20 cellular contexts compared by ENCODE assay signal in the genomic region with DNA sequence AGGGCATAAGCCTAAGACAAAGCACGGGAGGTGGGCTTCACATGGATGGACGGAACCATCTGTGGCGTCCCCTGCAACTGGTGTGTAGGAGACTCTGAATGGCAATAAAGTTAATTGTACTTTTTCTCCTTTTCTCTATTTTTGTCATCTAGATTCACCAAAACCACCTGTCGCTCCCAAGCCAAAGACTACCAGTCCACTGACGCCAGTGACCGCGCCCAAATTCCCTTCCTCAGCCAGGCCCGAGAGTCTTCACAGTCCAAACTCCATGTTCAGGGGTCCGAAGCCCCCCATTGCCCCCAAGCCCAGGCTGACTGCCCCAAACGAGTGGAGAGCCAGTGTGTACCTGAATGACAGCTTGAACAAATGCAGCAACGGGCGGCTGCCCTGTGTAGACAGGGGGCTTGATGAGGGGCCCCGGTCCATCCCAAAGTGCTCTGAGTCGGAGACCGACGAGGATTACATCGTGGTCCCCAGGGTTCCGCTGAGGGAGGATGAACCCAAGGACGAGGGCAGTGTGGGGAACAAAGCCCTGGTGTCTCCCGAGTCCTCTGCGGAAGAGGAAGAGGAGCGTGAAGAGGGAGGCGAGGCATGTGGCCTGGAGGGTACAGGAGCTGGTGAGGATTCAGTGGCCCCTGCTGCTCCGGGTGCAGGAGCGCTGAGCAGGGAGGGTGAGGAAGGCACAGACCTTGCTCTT. TPM values are rescaled to one million over a fixed set of nuclear protein-coding genes. Genes with fewer than 3 reads are reported as not detected.
DNase-seq lines count a peak whose midpoint lies in the region; ATAC-seq and TF ChIP-seq lines count a peak whose summit lies in the region.
"Had no signal": no experiment of that assay in that cellular context is flagged by ENCODE, and none has a peak within 500 bp of the region (broad histone marks: within the 10 kb centered on the region; RNA-seq: fewer than 3 reads in every experiment).

A gene with protein sequence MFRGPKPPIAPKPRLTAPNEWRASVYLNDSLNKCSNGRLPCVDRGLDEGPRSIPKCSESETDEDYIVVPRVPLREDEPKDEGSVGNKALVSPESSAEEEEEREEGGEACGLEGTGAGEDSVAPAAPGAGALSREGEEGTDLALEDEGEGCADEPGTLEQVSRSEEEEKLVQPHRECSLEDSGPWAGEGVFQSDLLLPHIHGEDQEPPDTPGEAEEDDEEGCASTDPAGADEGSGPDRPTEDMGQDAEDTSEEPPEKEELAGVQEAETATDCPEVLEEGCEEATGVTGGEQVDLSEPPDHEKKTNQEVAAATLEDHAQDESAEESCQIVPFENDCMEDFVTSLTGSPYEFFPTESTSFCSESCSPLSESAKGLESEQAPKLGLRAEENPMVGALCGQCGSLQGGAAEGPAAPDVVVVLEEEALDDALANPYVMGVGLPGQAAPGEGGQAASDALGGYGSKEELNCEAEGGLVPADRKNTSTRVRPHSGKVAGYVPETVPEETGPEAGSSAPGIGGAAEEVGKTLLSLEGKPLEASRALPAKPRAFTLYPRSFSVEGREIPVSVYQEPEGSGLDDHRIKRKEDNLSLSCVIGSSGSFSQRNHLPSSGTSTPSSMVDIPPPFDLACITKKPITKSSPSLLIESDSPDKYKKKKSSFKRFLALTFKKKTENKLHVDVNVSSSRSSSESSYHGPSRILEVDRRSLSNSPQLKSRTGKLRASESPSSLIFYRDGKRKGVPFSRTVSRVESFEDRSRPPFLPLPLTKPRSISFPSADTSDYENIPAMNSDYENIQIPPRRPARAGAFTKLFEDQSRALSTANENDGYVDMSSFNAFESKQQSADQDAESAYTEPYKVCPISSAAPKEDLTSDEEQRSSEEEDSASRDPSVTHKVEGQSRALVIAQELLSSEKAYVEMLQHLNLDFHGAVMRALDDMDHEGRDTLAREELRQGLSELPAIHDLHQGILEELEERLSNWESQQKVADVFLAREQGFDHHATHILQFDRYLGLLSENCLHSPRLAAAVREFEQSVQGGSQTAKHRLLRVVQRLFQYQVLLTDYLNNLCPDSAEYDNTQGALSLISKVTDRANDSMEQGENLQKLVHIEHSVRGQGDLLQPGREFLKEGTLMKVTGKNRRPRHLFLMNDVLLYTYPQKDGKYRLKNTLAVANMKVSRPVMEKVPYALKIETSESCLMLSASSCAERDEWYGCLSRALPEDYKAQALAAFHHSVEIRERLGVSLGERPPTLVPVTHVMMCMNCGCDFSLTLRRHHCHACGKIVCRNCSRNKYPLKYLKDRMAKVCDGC (N-terminal part only) (plus strand): TSS at position 159 of the 697 bp plus-strand sequence. CDS start 110 bp downstream, at position 269.

- H3K9me3 ChIP-seq in endodermal cell (ENCODE audit: control insufficient read depth, low read length) = no peaks in the 10 kb centered on the region
- H3K9me3 ChIP-seq in ovary = no peaks in the 10 kb centered on the region
- H3K9me3 ChIP-seq: mucosa of descending colon, neutrophil, suprapubic skin had no signal

- H3K27ac Mint-ChIP-seq in endodermal cell = no peak within 1 kb of the TSS
- H3K27ac Mint-ChIP-seq: activated naive CD8-positive, alpha-beta T cell; brain had no signal

- no peak for TF ChIP-seq EP300 in ovary (IDR thresholded peaks at IDR 0.05)

- no peak within 1 kb of the TSS for H3K4me3 Mint-ChIP-seq in endodermal cell
- H3K4me3 Mint-ChIP-seq: activated naive CD8-positive, alpha-beta T cell; brain had no signal

- H3K36me3 ChIP-seq in endodermal cell (ENCODE audit: control insufficient read depth, insufficient read depth, low read length) (no peaks in the 10 kb centered on the region), ovary (no peaks in the 10 kb centered on the region), urinary bladder (ENCODE audit: insufficient read depth) (no peaks in the 10 kb centered on the region)
- H3K36me3 ChIP-seq: neutrophil had no signal

- peaks cover 12% of the 10 kb centered on the region for H3K27me3 ChIP-seq in endodermal cell (ENCODE audit: control insufficient read depth, insufficient read depth, low read length, poor library complexity, severe bottlenecking)
- no peaks in the 10 kb centered on the region for H3K27me3 ChIP-seq in ovary
- H3K27me3 ChIP-seq: suprapubic skin had no signal

- no peak within 1 kb of the TSS for H3K9ac ChIP-seq in endodermal cell (ENCODE audit: extremely low read depth, low read length, poor library complexity, severe bottlenecking)

- H3K9me3 Mint-ChIP-seq in endodermal cell = no peaks in the 10 kb centered on the region

- no peak for TF ChIP-seq CTCF in endodermal cell (conservative IDR thresholded peaks at IDR 0.05)
- TF ChIP-seq CTCF in ovary (IDR thresholded peaks at IDR 0.05) = no peak

- H3K36me3 Mint-ChIP-seq in endodermal cell (ENCODE audit: low read depth) = peaks cover 21% of the 10 kb centered on the region
- H3K36me3 Mint-ChIP-seq: activated naive CD8-positive, alpha-beta T cell; brain had no signal

- H3K27ac ChIP-seq in endodermal cell (ENCODE audit: low read depth, low read length) (no peak within 1 kb of the TSS), ovary (no peak within 1 kb of the TSS), urinary bladder (ENCODE audit: low read depth) (no peak within 1 kb of the TSS)
- H3K27ac ChIP-seq: neutrophil, suprapubic skin had no signal

- no peak within 1 kb of the TSS for H3K4me3 ChIP-seq in endodermal cell (ENCODE audit: low read length)
- no peak within 1 kb of the TSS for H3K4me3 ChIP-seq in ovary
- no peak within 1 kb of the TSS for H3K4me3 ChIP-seq in urinary bladder (ENCODE audit: low read depth, low read length)
- H3K4me3 ChIP-seq: mucosa of descending colon, suprapubic skin had no signal

- TF ChIP-seq POLR2A in ovary (IDR thresholded peaks at IDR 0.05) = no peak

- H3K4me1 ChIP-seq in endodermal cell (ENCODE audit: control insufficient read depth, insufficient read depth, low read length) (peaks cover 8% of the 10 kb centered on the region), ovary (ENCODE audit: insufficient read depth) (peaks cover 7% of the 10 kb centered on the region), urinary bladder (ENCODE audit: insufficient read depth) (no peaks in the 10 kb centered on the region)

- WGBS in endodermal cell (ENCODE audit: insufficient coverage in 1 of 2, insufficient read length in 1 of 2), 2 experiments = 93 to 98% methylated on average over 8 to 25 of the region's 25 CpGs
- WGBS in ovary, 3 donors = 95 to 96% (median 96%) methylated on average over 25 of the region's 25 CpGs
- 91% methylated on average over 25 of the region's 25 CpGs for WGBS in urinary bladder

- DNase-seq in endodermal cell (no peak), left cardiac atrium (no peak), ovary (no peak), AG08395 (ENCODE audit: low spot score) (no peak), activated gamma-delta T cell (lab: John Stamatoyannopoulos, UW) (no peak)
- DNase-seq: activated CD4-positive, CD25-positive, alpha-beta regulatory T cell treated with anti-CD3 and anti-CD28 coated beads, Interleukin-2, amount 50 U/mL, for 72 hours; DMS79; MM.1S; mucosa of descending colon; NCI-H1694; NCI-H2171 treated with DMSO at 0.1 percent for 48 hours; NCI-H69; retina; stimulated activated CD8-positive, alpha-beta memory T cell treated with anti-CD3 and anti-CD28 coated beads, Interleukin-4, amount 100 ng/mL, for 48 hours had no signal

- H3K4me1 Mint-ChIP-seq in endodermal cell = peaks cover 16% of the 10 kb centered on the region

- peaks cover 10% of the 10 kb centered on the region for H3K27me3 Mint-ChIP-seq in endodermal cell (ENCODE audit: insufficient read depth)

- intact Hi-C loops in left cardiac atrium (cut with DNase I) (no loop called here), ovary (cut with DNase I) (no loop called here)

- ATAC-seq in left cardiac atrium = no peak
- no peak for ATAC-seq in HG03025 (IDR thresholded peaks at IDR 0.05; ENCODE audit: low FRiP score, unreplicated experiment)

RNA-seq across cellular contexts. Expression of the gene that starts here (rescaled TPM):
- total RNA-seq in endodermal cell (10 to 100 TPM; 15.3 to 17.0 TPM), left cardiac atrium (10 to 100 TPM; 19.3 to 28.7 TPM), ovary (10 to 100 TPM in 4 of 7 donors, 1 to 10 TPM in 3; 5.1 to 38.3 (median 13.0) TPM), urinary bladder (25.7 TPM)
- polyA plus RNA-seq in endodermal cell (2013, experiment 1 of 2) = 3.0 TPM
- polyA plus RNA-seq in endodermal cell (2013, experiment 2 of 2) = 2.2 TPM
- polyA plus RNA-seq in ovary (10 to 100 TPM; 11.5 to 17.8 TPM), urinary bladder (18.8 TPM)
